ENCODE assay signal across 1 cellular context in genomic region chr12:20798561-20798960, GRCh38.
TF ChIP-seq lines count a peak whose summit lies in the region.

No MANE protein-coding gene starts in this region.

TF ChIP-seq in GM12878, 131 proteins besides CTCF, POLR2A, EP300 and RAD21 (continued from another document):
- no peak for TF ChIP-seq E2F8 (IDR thresholded peaks at IDR 0.05; ENCODE audit: low read depth, partially characterized antibody)
- TF ChIP-seq IRF3 (IDR thresholded peaks at IDR 0.05): no peak
- no peak for TF ChIP-seq ETV6 (conservative IDR thresholded peaks at IDR 0.05 in 1 of 2, IDR thresholded peaks at IDR 0.05 in 1 of 2; ENCODE audit: borderline replicate concordance in 1 of 2, low read depth in 1 of 2)
- no peak for TF ChIP-seq TCF7 (IDR thresholded peaks at IDR 0.05; ENCODE audit: borderline replicate concordance)
- TF ChIP-seq SPI1 (IDR thresholded peaks at IDR 0.05; ENCODE audit: borderline replicate concordance, insufficient read depth, low read depth, low read length): no peak
- no peak for TF ChIP-seq NFYA (IDR thresholded peaks at IDR 0.05; ENCODE audit: borderline replicate concordance, low read depth, low read length)
- no peak for TF ChIP-seq TCF3 (IDR thresholded peaks at IDR 0.05; ENCODE audit: borderline replicate concordance, insufficient read depth, low read depth, low read length)
- no peak for TF ChIP-seq NKRF (conservative IDR thresholded peaks at IDR 0.05)
TF ChIP-seq in GM12878: peak in this region for 0.
